ENCODE assay signal across 19 cellular contexts in genomic region chr11:99554232-99554903, GRCh38.
"Had no signal": no experiment of that assay in that cellular context is flagged by ENCODE, and none has a peak within 500 bp of the region (broad histone marks: within the 10 kb centered on the region; RNA-seq: fewer than 3 reads in every experiment).

No MANE protein-coding gene starts in this region.

- DNase-seq: activated CD4-positive, alpha-beta memory T cell treated with anti-CD3 and anti-CD28 coated beads for 36 hours; activated CD4-positive, alpha-beta T cell treated with anti-CD3 and anti-CD28 coated beads for 36 hours; activated CD8-positive, alpha-beta memory T cell treated with anti-CD3 and anti-CD28 coated beads, Interleukin-2, amount 10 ng/mL, durations not matched to agents 7 days and 5 days; activated naive CD4-positive, alpha-beta T cell treated with anti-CD3 and anti-CD28 coated beads, Interleukin-2, amount 10 ng/mL, durations not matched to agents 7 days and 5 days; activated T-cell treated with anti-CD3 and anti-CD28 coated beads, Interleukin-2, amount 50 U/mL, for 1 hour; dorsolateral prefrontal cortex; endodermal cell; gastrocnemius medialis; heart right ventricle; islet precursor cell; left lung; mucosa of descending colon; naive thymus-derived CD4-positive, alpha-beta T cell; pancreas; stimulated activated CD4-positive, alpha-beta T cell treated with anti-CD3 and anti-CD28 coated beads, Interleukin-2, amount 100 ng/mL, for 48 hours; thyroid gland; WERI-Rb-1 had no signal

- H3K27ac ChIP-seq: cardiac muscle cell, dorsolateral prefrontal cortex, gastrocnemius medialis, heart right ventricle, left lung, pancreas, thyroid gland, WERI-Rb-1 had no signal

- ATAC-seq: activated CD4-positive, alpha-beta T cell treated with anti-CD3 and anti-CD28 coated beads for 36 hours; activated CD8-positive, alpha-beta memory T cell treated with anti-CD3 and anti-CD28 coated beads, Interleukin-2, amount 10 ng/mL, durations not matched to agents 7 days and 5 days; gastrocnemius medialis; heart right ventricle; left lung; mucosa of descending colon; naive thymus-derived CD4-positive, alpha-beta T cell; pancreas; stimulated activated memory B cell treated with anti-CD40 and anti-IgM and Interleukin-4, amounts not matched to agents 10 μg/mL and 1 μg/mL and 100 μg/mL, for 72 hours had no signal

- H3K4me3 ChIP-seq: cardiac muscle cell, dorsolateral prefrontal cortex, gastrocnemius medialis, heart right ventricle, left lung, mucosa of descending colon, pancreas, thyroid gland had no signal

- H3K9me3 ChIP-seq: gastrocnemius medialis, heart right ventricle, left lung, mucosa of descending colon, pancreas, thyroid gland had no signal

- H3K36me3 ChIP-seq: cardiac muscle cell, gastrocnemius medialis, heart right ventricle, left lung, pancreas, thyroid gland, WERI-Rb-1 had no signal

- H3K4me1 ChIP-seq: gastrocnemius medialis, heart right ventricle, left lung, pancreas, thyroid gland had no signal

- H3K27me3 ChIP-seq: cardiac muscle cell, dorsolateral prefrontal cortex, gastrocnemius medialis, heart right ventricle, left lung, pancreas, thyroid gland had no signal
